In genomic region chr11:46936138-46937110, GRCh38 we compare ENCODE assay signal across 8 cellular contexts. TPM values are rescaled to one million over a fixed set of nuclear protein-coding genes. Genes with fewer than 3 reads are reported as not detected.
A peak's percentile ranks its signal among the peaks of the same experiment; 100 is the strongest.
DNase-seq lines count a peak whose midpoint lies in the region; ATAC-seq and TF ChIP-seq lines count a peak whose summit lies in the region.

CSTPP1 (plus strand) TSS chr11:46936761; CDS start chr11:46936806, 45 bp downstream.

- H3K4me3 ChIP-seq in astrocyte of the cerebellum (ENCODE audit: low read depth, low read length) (peak within 1 kb of the TSS; percentile 57), rectal smooth muscle tissue (ENCODE audit: low read length) (peak within 1 kb of the TSS; percentile 88), vagina (peak within 1 kb of the TSS; percentile 60 to 63)

- ATAC-seq in GM18498 (IDR thresholded peaks at IDR 0.05; ENCODE audit: unreplicated experiment) (peak; percentile 98), HG02970 (IDR thresholded peaks at IDR 0.05; ENCODE audit: low FRiP score, unreplicated experiment) (peak; percentile 82)

- TF ChIP-seq POLR2A in vagina (IDR thresholded peaks at IDR 0.05): no peak

- DNase-seq in NCI-H2029 (lab: John Stamatoyannopoulos, UW): peak; percentile 89
- DNase-seq in T-helper 9 cell: peak; percentile 91
- DNase-seq in astrocyte of the cerebellum (ENCODE audit: low read depth): peak; percentile 85
- peak; percentile 95 for DNase-seq in hepatic stellate cell (ENCODE audit: low spot score)
- no peak for DNase-seq in vagina (ENCODE audit: extremely low spot score in 2 of 2)

- H3K27ac ChIP-seq in rectal smooth muscle tissue (ENCODE audit: low read depth, low read length) (peak within 1 kb of the TSS; percentile 51), vagina (peak within 1 kb of the TSS; percentile 49)

- no peak for TF ChIP-seq CTCF in astrocyte of the cerebellum (IDR thresholded peaks at IDR 0.05; ENCODE audit: low read depth, low read length, missing control alignments)
- no peak for TF ChIP-seq CTCF in vagina (IDR thresholded peaks at IDR 0.05)

- H3K27me3 ChIP-seq in rectal smooth muscle tissue (ENCODE audit: control insufficient read depth, insufficient read depth, low read length) (no peaks in the 10 kb centered on the region), vagina (no peaks in the 10 kb centered on the region)

- H3K36me3 ChIP-seq in rectal smooth muscle tissue (ENCODE audit: control insufficient read depth, insufficient read depth, low read length): no peaks in the 10 kb centered on the region
- no peaks in the 10 kb centered on the region for H3K36me3 ChIP-seq in vagina

- no peaks in the 10 kb centered on the region for H3K9me3 ChIP-seq in vagina

- peak within 1 kb of the TSS; percentile 21 for H3K9ac ChIP-seq in rectal smooth muscle tissue (ENCODE audit: low read length)

- in situ Hi-C loops in astrocyte of the cerebellum (cut with HindIII; ENCODE audit: low sequenced_read_pairs): no loop called here

- H3K4me1 ChIP-seq in rectal smooth muscle tissue (ENCODE audit: control insufficient read depth, insufficient read depth, low read length): peaks cover 3% of the 10 kb centered on the region
- H3K4me1 ChIP-seq in vagina: peaks cover 13% of the 10 kb centered on the region

- intact Hi-C loops in vagina (cut with DNase I): no loop called here

RNA-seq across cellular contexts. Expression of gene CSTPP1, which starts in this region (rescaled TPM):
- total RNA-seq in vagina: 30.7 TPM

Comparison
In these comparisons a context has a peak if more than half of its experiments do, and no peak if none do; other contexts are left out.
1. DNase-seq: peak in NCI-H2029 (single experiment), T-helper 9 cell (single experiment), astrocyte of the cerebellum (single experiment) and hepatic stellate cell (single experiment); none in vagina (0 of 2).
2. Peak in every context shown above with its lines, with median percentiles within 50 percentile points of each other: H3K4me3 ChIP-seq.